9 cellular contexts compared by ENCODE assay signal in the genomic region with DNA sequence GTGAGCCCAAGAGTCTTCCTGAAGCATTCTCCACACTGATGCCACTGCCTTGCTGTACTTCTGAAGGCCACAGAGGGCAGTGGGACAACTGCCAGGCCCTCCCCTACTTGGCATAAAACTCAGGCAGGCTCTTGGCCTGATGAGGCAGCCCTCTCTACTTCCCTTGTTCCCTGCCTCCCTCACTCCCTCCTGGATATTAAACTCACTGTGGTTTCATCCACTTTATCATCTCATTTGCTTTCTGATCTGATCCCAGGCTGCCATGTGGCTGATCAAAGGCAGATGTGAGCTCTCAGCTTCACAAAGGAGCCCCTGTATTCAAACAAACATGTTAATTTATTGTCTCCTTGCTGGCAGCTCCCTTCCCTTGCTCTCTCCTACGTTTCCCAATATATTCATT.
DNase-seq lines count a peak whose midpoint lies in the region; ATAC-seq and TF ChIP-seq lines count a peak whose summit lies in the region.
"Had no signal": no experiment of that assay in that cellular context is flagged by ENCODE, and none has a peak within 500 bp of the region (broad histone marks: within the 10 kb centered on the region; RNA-seq: fewer than 3 reads in every experiment).

No MANE protein-coding gene starts in this region.

- no peak for TF ChIP-seq CTCF in upper lobe of right lung (IDR thresholded peaks at IDR 0.05)

- H3K36me3 ChIP-seq in SK-N-MC (ENCODE audit: insufficient read depth, low read length) (no peaks in the 10 kb centered on the region), iPS-20b (ENCODE audit: insufficient read depth, low read depth, low read length) (no peaks in the 10 kb centered on the region), upper lobe of right lung (no peaks in the 10 kb centered on the region)

- DNase-seq in NCI-H2107 treated with DMSO at 0.1 percent for 48 hours (lab: John Stamatoyannopoulos, UW; ENCODE audit: unreplicated experiment) (peak; percentile 3), NCI-H2107 (lab: John Stamatoyannopoulos, UW) (no peak), SK-N-MC (ENCODE audit: low read depth, low spot score) (peak; percentile 42), upper lobe of right lung (peak; percentile 62), posterior vena cava (ENCODE audit: low spot score) (no peak)
- DNase-seq: activated CD4-positive, alpha-beta T cell treated with anti-CD3 and anti-CD28 coated beads, Interleukin-2, amount 10 ng/mL, durations not matched to agents 7 days and 5 days had no signal

- intact Hi-C loops in upper lobe of right lung (cut with DNase I) = no loop called here
- intact Hi-C loops in posterior vena cava (cut with DNase I) = no loop called here

- ATAC-seq in upper lobe of right lung (peak; percentile 65), HG03139 (IDR thresholded peaks at IDR 0.05; ENCODE audit: unreplicated experiment) (no peak), HG02970 (IDR thresholded peaks at IDR 0.05; ENCODE audit: low FRiP score, unreplicated experiment) (no peak)

- H3K27me3 ChIP-seq in iPS-20b (ENCODE audit: insufficient read depth, low read length) (no peaks in the 10 kb centered on the region), upper lobe of right lung (no peaks in the 10 kb centered on the region)

- H3K4me3 ChIP-seq in SK-N-MC (peak overlapping the region; percentile 67), iPS-20b (ENCODE audit: low read length) (no peak overlapping the region), upper lobe of right lung (no peak overlapping the region)

- H3K4me1 ChIP-seq in iPS-20b (ENCODE audit: insufficient read depth, low read length) (peaks cover 14% of the 10 kb centered on the region; the same call in 1 of the 2 replicates), upper lobe of right lung (no peaks in the 10 kb centered on the region)

- peak overlapping the region; percentile 24 for H3K9ac ChIP-seq in SK-N-MC (ENCODE audit: insufficient read length)
- no peak overlapping the region for H3K9ac ChIP-seq in iPS-20b (ENCODE audit: low read depth, low read length)

- H3K27ac ChIP-seq in SK-N-MC (peak overlapping the region; percentile 96), iPS-20b (ENCODE audit: low read length) (peak overlapping the region; percentile 53), upper lobe of right lung (no peak overlapping the region)

- H3K9me3 ChIP-seq in SK-N-MC (ENCODE audit: low read depth, low read length) (no peaks in the 10 kb centered on the region), iPS-20b (ENCODE audit: insufficient read depth, low read depth, low read length) (no peaks in the 10 kb centered on the region), upper lobe of right lung (no peaks in the 10 kb centered on the region)

Comparison
In these comparisons a context has a peak if more than half of its experiments do, and no peak if none do; other contexts are left out.
1. DNase-seq: peak in NCI-H2107 treated with DMSO at 0.1 percent for 48 hours (single experiment), SK-N-MC (single experiment) and upper lobe of right lung (single experiment); none in NCI-H2107 (single experiment) and posterior vena cava (single experiment).